Comparison of ENCODE assay signal across 1 cellular context in genomic region chr17:17232303-17232621, GRCh38.
TF ChIP-seq lines count a peak whose summit lies in the region.

No MANE protein-coding gene starts in this region.

TF ChIP-seq in HepG2, 621 proteins besides CTCF, POLR2A, EP300 and RAD21:
- no peak for TF ChIP-seq ATF7-NPFF (CRISPR knock-in tag; IDR thresholded peaks at IDR 0.05; ENCODE audit: low read depth)
- TF ChIP-seq ZBTB3 (CRISPR knock-in tag; IDR thresholded peaks at IDR 0.05; ENCODE audit: borderline replicate concordance, low read depth), result no peak
- no peak for TF ChIP-seq ZNF660 (CRISPR knock-in tag; IDR thresholded peaks at IDR 0.05; ENCODE audit: borderline replicate concordance, low read depth)
- no peak for TF ChIP-seq ZNF430 (CRISPR knock-in tag; IDR thresholded peaks at IDR 0.05)
- no peak for TF ChIP-seq TRIM22 (IDR thresholded peaks at IDR 0.05)
- TF ChIP-seq ZBTB8A (CRISPR knock-in tag; IDR thresholded peaks at IDR 0.05; ENCODE audit: borderline replicate concordance, low read depth), result no peak
- TF ChIP-seq GATAD1 (CRISPR knock-in tag; IDR thresholded peaks at IDR 0.05), result no peak
- no peak for TF ChIP-seq ZNF639 (CRISPR knock-in tag; conservative IDR thresholded peaks at IDR 0.05)
- TF ChIP-seq TEF (CRISPR knock-in tag; IDR thresholded peaks at IDR 0.05), result no peak
- no peak for TF ChIP-seq MIER2 (CRISPR knock-in tag; IDR thresholded peaks at IDR 0.05)
- TF ChIP-seq RFX3 (CRISPR knock-in tag; IDR thresholded peaks at IDR 0.05), result no peak
- no peak for TF ChIP-seq ZNF598 (CRISPR knock-in tag; IDR thresholded peaks at IDR 0.05; ENCODE audit: borderline replicate concordance)
- no peak for TF ChIP-seq HNRNPK (IDR thresholded peaks at IDR 0.05; ENCODE audit: low read depth, low read length, poor library complexity, severe bottlenecking)
- no peak for TF ChIP-seq AHR (CRISPR knock-in tag; IDR thresholded peaks at IDR 0.05)
- no peak for TF ChIP-seq ZNF652 (CRISPR knock-in tag; IDR thresholded peaks at IDR 0.05; ENCODE audit: borderline replicate concordance, low read depth)
- no peak for TF ChIP-seq SYNCRIP (IDR thresholded peaks at IDR 0.05; ENCODE audit: insufficient read depth, low read depth, low read length)
- TF ChIP-seq ZNF501 (CRISPR knock-in tag; IDR thresholded peaks at IDR 0.05), result no peak
- TF ChIP-seq SNAI1 (CRISPR knock-in tag; IDR thresholded peaks at IDR 0.05; ENCODE audit: borderline replicate concordance), result no peak
- no peak for TF ChIP-seq ATF7 (IDR thresholded peaks at IDR 0.05)
- no peak for TF ChIP-seq ATF7 (CRISPR knock-in tag; IDR thresholded peaks at IDR 0.05)
